ENCODE assay signal across 17 cellular contexts in genomic region chr2:146532748-146533147, GRCh38.
"Had no signal": no experiment of that assay in that cellular context is flagged by ENCODE, and none has a peak within 500 bp of the region (broad histone marks: within the 10 kb centered on the region; RNA-seq: fewer than 3 reads in every experiment).

No MANE protein-coding gene starts in this region.

- H3K9ac ChIP-seq: parathyroid adenoma had no signal

- DNase-seq: activated CD4-positive, alpha-beta T cell treated with anti-CD3 and anti-CD28 coated beads, Interleukin-2, amount 10 ng/mL, durations not matched to agents 7 days and 5 days; activated CD8-positive, alpha-beta memory T cell treated with anti-CD3 and anti-CD28 coated beads, Interleukin-2, amount 50 U/mL, for 4 hours; activated naive CD4-positive, alpha-beta T cell treated with anti-CD3 and anti-CD28 coated beads for 36 hours; activated T-cell treated with anti-CD3 and anti-CD28 coated beads, Interleukin-2, amount 50 U/mL, for 4 hours; body of pancreas; endodermal cell; foreskin fibroblast; mesenchymal stem cell; naive thymus-derived CD4-positive, alpha-beta T cell; sigmoid colon; stimulated activated CD4-positive, alpha-beta T cell treated with anti-CD3 and anti-CD28 coated beads, Interleukin-4, amount 100 ng/mL, for 24 hours; testis had no signal

- H3K4me1 ChIP-seq: body of pancreas, parathyroid adenoma, sigmoid colon, testis had no signal

- H3K27me3 ChIP-seq: body of pancreas, hepatocyte, sigmoid colon, testis had no signal

- H3K27ac ChIP-seq: body of pancreas, epithelial cell of prostate, hepatocyte, parathyroid adenoma, sigmoid colon, testis had no signal

- H3K9me3 ChIP-seq: body of pancreas, sigmoid colon, testis had no signal

- H3K36me3 ChIP-seq: sigmoid colon had no signal

- H3K4me3 ChIP-seq: body of pancreas, hepatocyte, sigmoid colon, testis had no signal

- H2AFZ ChIP-seq: hepatocyte, parathyroid adenoma had no signal

- H3K4me2 ChIP-seq: hepatocyte had no signal

- ATAC-seq: activated CD4-positive, CD25-positive, alpha-beta regulatory T cell treated with anti-CD3 and anti-CD28 coated beads, Interleukin-2, amount 50 U/mL, for 24 hours; activated T-cell treated with anti-CD3 and anti-CD28 coated beads, Interleukin-2, amount 50 U/mL, for 4 hours; body of pancreas; naive thymus-derived CD4-positive, alpha-beta T cell; stimulated activated memory B cell treated with anti-CD40 and anti-IgM and Interleukin-4, amounts not matched to agents 10 μg/mL and 1 μg/mL and 100 μg/mL, for 72 hours had no signal
